1 cellular context compared by ENCODE assay signal in genomic region chr3:141308588-141309218, GRCh38.
A peak's percentile ranks its signal among the peaks of the same experiment; 100 is the strongest.
TF ChIP-seq lines count a peak whose summit lies in the region.

No MANE protein-coding gene starts in this region.

TF ChIP-seq in IMR-90, 13 proteins besides CTCF, POLR2A, EP300 and RAD21:
- TF ChIP-seq SMC3 (IDR thresholded peaks at IDR 0.05; ENCODE audit: low read depth, low read length) = peak; percentile 20; the same call in 1 of the 2 replicates
- TF ChIP-seq USF2 (IDR thresholded peaks at IDR 0.05; ENCODE audit: low read depth, low read length) = peak; percentile 71
- TF ChIP-seq CHD1 (IDR thresholded peaks at IDR 0.05; ENCODE audit: low read depth, low read length) = no peak
